In genomic region chr17:7213895-7214299, GRCh38 we compare ENCODE assay signal across 8 cellular contexts. TPM values are rescaled to one million over a fixed set of nuclear protein-coding genes. Genes with fewer than 3 reads are reported as not detected.
DNase-seq lines count a peak whose midpoint lies in the region; ATAC-seq and TF ChIP-seq lines count a peak whose summit lies in the region.

No MANE protein-coding gene starts in this region.

- peak overlapping the region; percentile 88 for H3K4me3 Mint-ChIP-seq in HFFc6
- H3K4me3 Mint-ChIP-seq in activated CD4-positive, alpha-beta memory T cell treated with anti-CD3 and anti-CD28 coated beads for 36 hours, result peak overlapping the region; percentile 85
- peak overlapping the region; percentile 85 to 98 (median 93) for H3K4me3 Mint-ChIP-seq in naive thymus-derived CD8-positive, alpha-beta T cell

- peak; percentile 3 to 13 for ATAC-seq in naive thymus-derived CD8-positive, alpha-beta T cell
- no peak for ATAC-seq in GM21576 (IDR thresholded peaks at IDR 0.05; ENCODE audit: unreplicated experiment)

- intact Hi-C loops in activated CD4-positive, alpha-beta memory T cell treated with anti-CD3 and anti-CD28 coated beads for 36 hours (cut with micrococcal nuclease), result loop anchor here (1.0 to 2.0 kb wide), 5 partner anchors 9 to 93 kb away; partner anchors contain the start of genes DVL2, EIF5A, ELP5 and PHF23

- H3K27me3 Mint-ChIP-seq in HFFc6 (ENCODE audit: insufficient read depth), result peaks cover 12% of the 10 kb centered on the region
- peaks cover 7% of the 10 kb centered on the region for H3K27me3 Mint-ChIP-seq in activated CD4-positive, alpha-beta memory T cell treated with anti-CD3 and anti-CD28 coated beads for 36 hours
- H3K27me3 Mint-ChIP-seq in naive thymus-derived CD8-positive, alpha-beta T cell, result peaks cover 0 to 2% (median 0%) of the 10 kb centered on the region in 5 donors

- H3K27ac Mint-ChIP-seq in HFFc6, result peak overlapping the region; percentile 96
- peak overlapping the region; percentile 89 for H3K27ac Mint-ChIP-seq in activated CD4-positive, alpha-beta memory T cell treated with anti-CD3 and anti-CD28 coated beads for 36 hours
- H3K27ac Mint-ChIP-seq in naive thymus-derived CD8-positive, alpha-beta T cell, result peak overlapping the region; percentile 95 to 100 (median 99)

- H3K4me1 Mint-ChIP-seq in HFFc6 (ENCODE audit: low read depth), result peaks cover 69% of the 10 kb centered on the region
- peaks cover 46% of the 10 kb centered on the region for H3K4me1 Mint-ChIP-seq in activated CD4-positive, alpha-beta memory T cell treated with anti-CD3 and anti-CD28 coated beads for 36 hours (ENCODE audit: low read depth)
- peaks cover 39 to 60% (median 57%) of the 10 kb centered on the region in 4 donors for H3K4me1 Mint-ChIP-seq in naive thymus-derived CD8-positive, alpha-beta T cell

- peak; percentile 89 for DNase-seq in COR-L47 (lab: John Stamatoyannopoulos, UW)
- peak; percentile 67 for DNase-seq in HFFc6
- peak; percentile 63 for DNase-seq in NCI-H226
- peak; percentile 80 for DNase-seq in activated CD4-positive, alpha-beta memory T cell treated with anti-CD3 and anti-CD28 coated beads for 36 hours
- peak; percentile 80 for DNase-seq in fibroblast of mammary gland (ENCODE audit: low read depth)
- peak in 5 of 10 donors; percentile 55 to 86 (median 81) for DNase-seq in naive thymus-derived CD8-positive, alpha-beta T cell
- no peak for DNase-seq in amniotic stem cell (lab: John Stamatoyannopoulos, UW)

- CTCF ChIA-PET in activated CD4-positive, alpha-beta memory T cell treated with anti-CD3 and anti-CD28 coated beads for 36 hours (lab: Charles Lee), result interaction anchor here (1.0 to 2.4 kb wide), 6 partner anchors 21 to 168 kb away, joined by 4 to 10 read pairs (median 4); partner anchors contain the start of genes DVL2 and NEURL4

- peaks cover 7% of the 10 kb centered on the region for H3K36me3 Mint-ChIP-seq in HFFc6 (ENCODE audit: low read depth)
- no peaks in the 10 kb centered on the region for H3K36me3 Mint-ChIP-seq in activated CD4-positive, alpha-beta memory T cell treated with anti-CD3 and anti-CD28 coated beads for 36 hours
- peaks cover 0 to 2% (median 0%) of the 10 kb centered on the region in 3 donors for H3K36me3 Mint-ChIP-seq in naive thymus-derived CD8-positive, alpha-beta T cell

- peak overlapping the region; percentile 43 for H3K4me3 ChIP-seq in fibroblast of mammary gland (ENCODE audit: control insufficient read depth, low read depth, low read length)

- no peaks in the 10 kb centered on the region for H3K9me3 Mint-ChIP-seq in HFFc6
- H3K9me3 Mint-ChIP-seq in activated CD4-positive, alpha-beta memory T cell treated with anti-CD3 and anti-CD28 coated beads for 36 hours, result no peaks in the 10 kb centered on the region
- no peaks in the 10 kb centered on the region for H3K9me3 Mint-ChIP-seq in naive thymus-derived CD8-positive, alpha-beta T cell

- TF ChIP-seq CTCF in HFFc6 (IDR thresholded peaks at IDR 0.05), result peak; percentile 72
- peak; percentile 46 for TF ChIP-seq CTCF in fibroblast of mammary gland (conservative IDR thresholded peaks at IDR 0.05; ENCODE audit: control insufficient read depth, insufficient read depth, low read depth, low read length)

- POLR2A ChIA-PET in activated CD4-positive, alpha-beta memory T cell treated with anti-CD3 and anti-CD28 coated beads for 36 hours (lab: Charles Lee), result interaction anchor here (0.5 to 1.7 kb wide), 4 partner anchors 9 to 178 kb away, joined by 3 to 7 read pairs (median 4); partner anchors contain the start of gene SLC16A13
- POLR2A ChIA-PET in naive thymus-derived CD8-positive, alpha-beta T cell (lab: Charles Lee), result interaction anchor here (0.7 to 14.0 kb wide), 9 partner anchors 9 to 473 kb away, joined by 3 to 371 read pairs (median 4); partner anchors contain the start of genes CTDNEP1, DVL2, ELP5 and GABARAP

RNA-seq across cellular contexts. Expression of gene DLG4, which starts 5.7 kb away (rescaled TPM):
- 10 to 100 TPM; 27.8 to 34.3 (median 28.1) TPM for total RNA-seq in HFFc6 (2021; fragmentation: NEBNext Ultra II Directional; extraction: Animal tissue kit (Norgen Biotek cat#: 25700))
- 1 to 10 TPM; 7.9 to 8.4 TPM for total RNA-seq in activated CD4-positive, alpha-beta memory T cell treated with anti-CD3 and anti-CD28 coated beads for 36 hours
- total RNA-seq in naive thymus-derived CD8-positive, alpha-beta T cell, result 10 to 100 TPM in 1 of 2 experiments, 1 to 10 TPM in 1; 8.4 to 10.2 TPM
- polyA plus RNA-seq in naive thymus-derived CD8-positive, alpha-beta T cell, result under 1 TPM; 0.24 to 0.62 (median 0.33) TPM

RNA-seq across cellular contexts. Expression of gene ACADVL, which starts 5.8 kb away (rescaled TPM):
- total RNA-seq in HFFc6 (2021; fragmentation: NEBNext Ultra II Directional; extraction: Animal tissue kit (Norgen Biotek cat#: 25700)), result 100 to 1,000 TPM; 378 to 463 (median 405) TPM
- total RNA-seq in activated CD4-positive, alpha-beta memory T cell treated with anti-CD3 and anti-CD28 coated beads for 36 hours, result 100 to 1,000 TPM; 332 to 340 TPM
- total RNA-seq in naive thymus-derived CD8-positive, alpha-beta T cell, result 100 to 1,000 TPM; 402 TPM
- polyA plus RNA-seq in naive thymus-derived CD8-positive, alpha-beta T cell, result 10 to 100 TPM; 78.8 to 91.2 (median 85.2) TPM

RNA-seq across cellular contexts. Expression of gene DVL2, which starts 20.4 kb away (rescaled TPM):
- 10 to 100 TPM; 24.9 to 29.1 (median 27.0) TPM for total RNA-seq in HFFc6 (2021; fragmentation: NEBNext Ultra II Directional; extraction: Animal tissue kit (Norgen Biotek cat#: 25700))
- total RNA-seq in activated CD4-positive, alpha-beta memory T cell treated with anti-CD3 and anti-CD28 coated beads for 36 hours, result 10 to 100 TPM; 44.7 to 48.2 TPM
- total RNA-seq in naive thymus-derived CD8-positive, alpha-beta T cell, result 10 to 100 TPM; 80.7 to 81.5 TPM
- polyA plus RNA-seq in naive thymus-derived CD8-positive, alpha-beta T cell, result 10 to 100 TPM; 19.3 to 26.5 (median 19.3) TPM

RNA-seq across cellular contexts. Expression of gene PHF23, which starts 25.4 kb away (rescaled TPM):
- total RNA-seq in HFFc6 (2021; fragmentation: NEBNext Ultra II Directional; extraction: Animal tissue kit (Norgen Biotek cat#: 25700)), result 10 to 100 TPM; 57.0 to 75.0 (median 68.2) TPM
- total RNA-seq in activated CD4-positive, alpha-beta memory T cell treated with anti-CD3 and anti-CD28 coated beads for 36 hours, result 10 to 100 TPM; 24.0 to 28.7 TPM
- total RNA-seq in naive thymus-derived CD8-positive, alpha-beta T cell, result 10 to 100 TPM; 49.9 to 53.9 TPM
- polyA plus RNA-seq in naive thymus-derived CD8-positive, alpha-beta T cell, result 10 to 100 TPM; 18.1 to 35.7 (median 22.2) TPM

RNA-seq across cellular contexts. Expression of gene GABARAP, which starts 28.4 kb away (rescaled TPM):
- 100 to 1,000 TPM; 399 to 470 (median 426) TPM for total RNA-seq in HFFc6 (2021; fragmentation: NEBNext Ultra II Directional; extraction: Animal tissue kit (Norgen Biotek cat#: 25700))
- 100 to 1,000 TPM; 188 to 199 TPM for total RNA-seq in activated CD4-positive, alpha-beta memory T cell treated with anti-CD3 and anti-CD28 coated beads for 36 hours
- total RNA-seq in naive thymus-derived CD8-positive, alpha-beta T cell, result 100 to 1,000 TPM; 268 to 280 TPM
- polyA plus RNA-seq in naive thymus-derived CD8-positive, alpha-beta T cell, result 100 to 1,000 TPM; 799 to 964 (median 817) TPM
